In the genomic region with DNA sequence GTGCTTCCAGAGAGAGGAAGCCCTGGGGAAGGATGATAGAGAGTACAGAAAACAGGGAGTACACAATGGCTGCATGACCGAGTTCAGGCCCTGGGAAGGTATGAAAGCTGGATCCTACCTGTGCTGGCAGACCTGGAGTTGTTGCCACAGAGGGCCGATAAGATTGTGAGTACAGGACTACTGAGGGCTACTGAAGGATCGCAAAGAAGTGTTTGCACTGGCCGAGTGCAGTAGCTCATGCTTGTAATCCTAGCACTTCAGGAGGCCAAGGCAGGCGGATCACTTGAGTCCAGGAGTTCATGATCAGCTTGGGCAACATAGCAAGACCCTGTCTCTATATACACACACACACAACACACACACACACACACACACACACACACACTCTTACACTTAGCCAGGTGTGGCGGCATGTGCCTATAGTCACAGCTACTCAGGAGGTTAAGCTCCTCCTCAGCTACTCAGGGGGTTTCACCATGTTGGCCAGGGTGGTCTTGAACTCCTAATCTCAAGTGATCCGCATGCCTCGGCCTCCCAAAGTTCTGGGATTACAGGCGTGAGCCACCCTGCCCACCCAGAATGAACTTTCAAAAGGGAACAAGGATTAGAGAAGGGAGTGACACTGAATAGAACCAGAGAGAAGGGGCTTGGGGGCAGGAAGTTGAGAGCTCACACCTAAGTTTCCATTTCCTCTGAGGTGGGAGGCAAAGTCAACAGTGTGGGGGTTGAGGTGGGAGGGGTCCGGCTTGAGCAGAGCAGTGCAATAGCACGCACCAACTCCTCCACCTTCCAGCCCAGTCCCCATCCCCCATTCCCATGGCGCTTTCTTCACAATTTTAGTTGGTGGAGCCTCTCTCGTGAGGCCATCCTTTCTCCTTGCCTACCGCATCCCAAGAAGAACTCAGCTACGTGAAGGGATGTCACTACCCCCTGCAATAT, we compare ENCODE assay signal across 13 cellular contexts. TPM values are rescaled to one million over a fixed set of nuclear protein-coding genes. Genes with fewer than 3 reads are reported as not detected.
DNase-seq lines count a peak whose midpoint lies in the region; ATAC-seq and TF ChIP-seq lines count a peak whose summit lies in the region.
"Had no signal": no experiment of that assay in that cellular context is flagged by ENCODE, and none has a peak within 500 bp of the region (broad histone marks: within the 10 kb centered on the region; RNA-seq: fewer than 3 reads in every experiment).

No MANE protein-coding gene starts in this region.

- peak; percentile 68 for DNase-seq in CD1c-positive myeloid dendritic cell (ENCODE audit: extremely low spot score)
- no peak for DNase-seq in T-helper 2 cell treated with Interferon-gamma antibody and Interleukin-4, amounts not matched to agents 5 μg/mL and 100 μg/mL, for 36 hours (ENCODE audit: low spot score)
- peak; percentile 7 for DNase-seq in mesendoderm
- DNase-seq in activated effector memory CD4-positive, alpha-beta T cell treated with Interleukin-2 at 50 U/mL for 16 hours = no peak
- DNase-seq in thyroid gland = no peak
- DNase-seq in PC-3 = no peak
- DNase-seq: C1 segment of cervical spinal cord, dermis blood vessel endothelial cell, head of caudate nucleus, NCI-H2227 treated with DMSO at 0.1 percent for 48 hours, SK-N-SH had no signal

- H3K36me3 Mint-ChIP-seq in T-helper 2 cell treated with Interferon-gamma antibody and Interleukin-4, amounts not matched to agents 5 μg/mL and 100 μg/mL, for 36 hours (ENCODE audit: low read depth) = no peaks in the 10 kb centered on the region

- no peak overlapping the region for H3K4me3 Mint-ChIP-seq in T-helper 2 cell treated with Interferon-gamma antibody and Interleukin-4, amounts not matched to agents 5 μg/mL and 100 μg/mL, for 36 hours

- no peak overlapping the region for H3K4me3 ChIP-seq in mesendoderm (ENCODE audit: low read length)
- H3K4me3 ChIP-seq in thyroid gland (replicated peaks in 1 of 3) = no peak overlapping the region
- H3K4me3 ChIP-seq in PC-3 (ENCODE audit: low read length) = no peak overlapping the region

- H3K23ac ChIP-seq in mesendoderm (ENCODE audit: low read length) = no peak overlapping the region

- intact Hi-C loops in thyroid gland (cut with DNase I) (no loop called here), PC-3 (cut with micrococcal nuclease) (no loop called here)

- no peak overlapping the region for H3K56ac ChIP-seq in mesendoderm (ENCODE audit: low read length)

- H3K4me2 ChIP-seq in mesendoderm (ENCODE audit: low read length) (no peak overlapping the region), PC-3 (ENCODE audit: low read length) (no peak overlapping the region)
- H3K4me2 ChIP-seq: SK-N-SH had no signal

- H2AFZ ChIP-seq in PC-3 (ENCODE audit: low read length) = no peak overlapping the region

- WGBS in mesendoderm (ENCODE audit: extremely low coverage, insufficient coverage, low lambda C conversion rate) = no CpG with 5 or more reads among the region's 15 CpGs
- WGBS in thyroid gland, 2 donors = 85 to 90% methylated on average over 15 of the region's 15 CpGs

- H3K27ac Mint-ChIP-seq in T-helper 2 cell treated with Interferon-gamma antibody and Interleukin-4, amounts not matched to agents 5 μg/mL and 100 μg/mL, for 36 hours = peak overlapping the region; percentile 52

- no peaks in the 10 kb centered on the region for H3K9me2 ChIP-seq in PC-3 (replicated peaks; ENCODE audit: low read length)
- H3K9me2 ChIP-seq: SK-N-SH had no signal

- no peak overlapping the region for H2BK120ac ChIP-seq in mesendoderm (ENCODE audit: low read depth, low read length)

- peak; percentile 1 for TF ChIP-seq POLR2A in GM19099 (IDR thresholded peaks at IDR 0.05; ENCODE audit: extremely low read depth, insufficient read length, low read depth)
- no peak for TF ChIP-seq POLR2A in thyroid gland (IDR thresholded peaks at IDR 0.05)

- ATAC-seq in HG03378 (IDR thresholded peaks at IDR 0.05; ENCODE audit: unreplicated experiment) = no peak
- no peak for ATAC-seq in PC-3

- no TSS peak for BruUV-seq in PC-3 (replicated peaks; lab: Mats Ljungman, UMichigan)

- CTCF ChIA-PET in PC-3 (lab: Charles Lee) = no interaction called here

- H3F3A ChIP-seq in PC-3 (ENCODE audit: low read length, unreplicated experiment) = no peaks in the 10 kb centered on the region

- H3K9me3 ChIP-seq in thyroid gland (no peaks in the 10 kb centered on the region), PC-3 (ENCODE audit: low read length) (no peaks in the 10 kb centered on the region)
- H3K9me3 ChIP-seq: SK-N-SH had no signal

- no peak overlapping the region for H4K8ac ChIP-seq in mesendoderm (ENCODE audit: low read depth, low read length)

- no peaks in the 10 kb centered on the region for H3K4me1 ChIP-seq in mesendoderm (ENCODE audit: control insufficient read depth, low read depth, low read length)
- no peaks in the 10 kb centered on the region for H3K4me1 ChIP-seq in thyroid gland
- H3K4me1 ChIP-seq in PC-3 (ENCODE audit: insufficient read depth, low read length) = no peaks in the 10 kb centered on the region

- H3K27me3 Mint-ChIP-seq in T-helper 2 cell treated with Interferon-gamma antibody and Interleukin-4, amounts not matched to agents 5 μg/mL and 100 μg/mL, for 36 hours (ENCODE audit: low read depth) = no peaks in the 10 kb centered on the region

- H3K79me2 ChIP-seq in mesendoderm (ENCODE audit: control insufficient read depth, insufficient read depth, low read length) = no peaks in the 10 kb centered on the region
- no peaks in the 10 kb centered on the region for H3K79me2 ChIP-seq in PC-3 (ENCODE audit: low read length)

- H2BK5ac ChIP-seq in mesendoderm (ENCODE audit: low read length) = no peak overlapping the region

- no peak overlapping the region for H4K5ac ChIP-seq in mesendoderm (ENCODE audit: low read length)

- H2BK15ac ChIP-seq in mesendoderm (replicated peaks; ENCODE audit: low read depth) = no peak overlapping the region

- TF ChIP-seq CTCF in thyroid gland (IDR thresholded peaks at IDR 0.05) (no peak), PC-3 (conservative IDR thresholded peaks at IDR 0.05; ENCODE audit: low read depth, low read length) (no peak)

- H3K36me3 ChIP-seq in mesendoderm (ENCODE audit: control insufficient read depth, insufficient read depth, low read length) = no peaks in the 10 kb centered on the region
- no peaks in the 10 kb centered on the region for H3K36me3 ChIP-seq in thyroid gland
- no peaks in the 10 kb centered on the region for H3K36me3 ChIP-seq in PC-3 (ENCODE audit: low read depth, low read length)

- H3K79me1 ChIP-seq in mesendoderm (ENCODE audit: low read length) = no peaks in the 10 kb centered on the region

- no peak overlapping the region for H3K4ac ChIP-seq in mesendoderm (ENCODE audit: low read depth, low read length)

- H3K9ac ChIP-seq in mesendoderm (ENCODE audit: low read length) = no peak overlapping the region
- no peak overlapping the region for H3K9ac ChIP-seq in PC-3 (ENCODE audit: low read length)
- H3K9ac ChIP-seq: SK-N-SH had no signal

- H3K18ac ChIP-seq in mesendoderm (ENCODE audit: low read length) = no peak overlapping the region

- H3K27ac ChIP-seq in mesendoderm (ENCODE audit: low read depth, low read length) (no peak overlapping the region), thyroid gland (no peak overlapping the region), PC-3 (ENCODE audit: low read length) (no peak overlapping the region)

- H2AK5ac ChIP-seq in mesendoderm (ENCODE audit: low read length) = no peak overlapping the region

- POLR2A ChIA-PET in PC-3 (lab: Charles Lee; ENCODE audit: unreplicated experiment) = no interaction called here

- no peaks in the 10 kb centered on the region for H4K20me1 ChIP-seq in PC-3 (ENCODE audit: low read length)

- H3K27me3 ChIP-seq in mesendoderm (ENCODE audit: insufficient read depth, low read length, poor library complexity) = no peaks in the 10 kb centered on the region
- H3K27me3 ChIP-seq in thyroid gland = no peaks in the 10 kb centered on the region
- no peaks in the 10 kb centered on the region for H3K27me3 ChIP-seq in PC-3 (ENCODE audit: low read length)

- H3K4me1 Mint-ChIP-seq in T-helper 2 cell treated with Interferon-gamma antibody and Interleukin-4, amounts not matched to agents 5 μg/mL and 100 μg/mL, for 36 hours (ENCODE audit: low read depth) = peaks cover 5% of the 10 kb centered on the region

- H3K9me3 Mint-ChIP-seq in T-helper 2 cell treated with Interferon-gamma antibody and Interleukin-4, amounts not matched to agents 5 μg/mL and 100 μg/mL, for 36 hours = no peaks in the 10 kb centered on the region

RNA-seq across cellular contexts. Expression of a gene that starts 7.5 kb away (rescaled TPM):
- not detected for polyA plus RNA-seq in mesendoderm (2013, experiment 1 of 2)
- not detected for polyA plus RNA-seq in mesendoderm (2013, experiment 2 of 2)
- total RNA-seq in thyroid gland = 1 to 10 TPM in 1 of 4 donors, under 1 TPM in 1, not detected in 2; 0.59 to 1.0 TPM
- not detected in 2 replicates for total RNA-seq in PC-3 (2014; rRNA removed)
- total RNA-seq: dermis blood vessel endothelial cell had no signal
- polyA plus RNA-seq: SK-N-SH had no signal

RNA-seq across cellular contexts. Expression of a gene that starts 35.5 kb away (rescaled TPM):
- 4.9 TPM for polyA plus RNA-seq in mesendoderm (2013, experiment 1 of 2)
- polyA plus RNA-seq in mesendoderm (2013, experiment 2 of 2) = 4.7 TPM
- 10 to 100 TPM; 12.9 to 29.0 (median 24.2) TPM for total RNA-seq in thyroid gland
- total RNA-seq in PC-3 (2014; rRNA removed) = 1.7 and 9.4 TPM in 2 replicates

RNA-seq across cellular contexts. Expression of a gene that starts 54.9 kb away (rescaled TPM):
- 29.4 TPM for polyA plus RNA-seq in mesendoderm (2013, experiment 1 of 2)
- 29.3 TPM for polyA plus RNA-seq in mesendoderm (2013, experiment 2 of 2)
- total RNA-seq in thyroid gland = 10 to 100 TPM; 36.0 to 57.7 (median 40.9) TPM
- 22.1 and 24.4 TPM in 2 replicates for total RNA-seq in PC-3 (2014; rRNA removed)

Comparison
In these comparisons a context has a peak if more than half of its experiments do, and no peak if none do; other contexts are left out.
1. DNase-seq: peak in CD1c-positive myeloid dendritic cell (single experiment) and mesendoderm (single experiment); none in T-helper 2 cell treated with Interferon-gamma antibody and Interleukin-4, amounts not matched to agents 5 μg/mL and 100 μg/mL, for 36 hours (single experiment), activated effector memory CD4-positive, alpha-beta T cell treated with Interleukin-2 at 50 U/mL for 16 hours (single experiment), thyroid gland (0 of 2) and PC-3 (single experiment).